9 cellular contexts compared by ENCODE assay signal in the genomic region with DNA sequence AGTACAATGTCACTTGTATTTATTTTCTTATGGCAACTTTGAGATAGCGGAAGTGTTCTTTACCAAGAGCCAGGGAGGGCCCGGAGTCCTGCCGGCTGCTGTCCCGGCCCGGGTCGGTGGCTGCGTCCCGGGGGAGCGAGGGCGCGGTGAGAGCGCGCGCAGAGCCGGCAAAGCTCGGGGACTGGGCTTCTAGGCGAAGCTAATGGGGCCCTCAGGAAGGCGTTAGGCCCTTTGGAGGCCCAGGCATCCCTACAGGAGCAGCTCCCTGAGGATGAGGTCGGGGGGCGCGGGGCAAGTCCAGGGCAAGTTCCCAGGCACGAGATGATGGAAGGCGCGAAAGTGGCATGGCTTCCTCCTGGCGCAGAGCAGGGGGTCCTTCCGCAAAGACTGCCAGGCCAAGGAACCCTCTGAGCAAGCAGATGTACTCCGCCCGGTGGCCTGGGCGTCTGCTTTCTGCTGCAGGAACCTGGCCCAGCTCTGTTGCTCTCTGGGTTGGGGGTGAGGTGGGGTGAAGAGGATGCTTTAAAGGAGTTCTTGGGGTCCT. TPM values are rescaled to one million over a fixed set of nuclear protein-coding genes. Genes with fewer than 3 reads are reported as not detected.
DNase-seq lines count a peak whose midpoint lies in the region; ATAC-seq and TF ChIP-seq lines count a peak whose summit lies in the region.
"Had no signal": no experiment of that assay in that cellular context is flagged by ENCODE, and none has a peak within 500 bp of the region (broad histone marks: within the 10 kb centered on the region; RNA-seq: fewer than 3 reads in every experiment).

No MANE protein-coding gene starts in this region.

- no peaks in the 10 kb centered on the region for H3K9me3 Mint-ChIP-seq in activated CD8-positive, alpha-beta memory T cell treated with anti-CD3 and anti-CD28 coated beads, Interleukin-2, amount 10 ng/mL, durations not matched to agents 7 days and 5 days (ENCODE audit: low read depth)
- H3K9me3 Mint-ChIP-seq in nephron progenitor cell (no peaks in the 10 kb centered on the region), type B pancreatic cell (no peaks in the 10 kb centered on the region)

- peak; percentile 38 for DNase-seq in activated CD8-positive, alpha-beta memory T cell treated with anti-CD3 and anti-CD28 coated beads for 24 hours
- DNase-seq in activated CD8-positive, alpha-beta memory T cell treated with anti-CD3 and anti-CD28 coated beads, Interleukin-2, amount 10 ng/mL, durations not matched to agents 7 days and 5 days: no peak
- DNase-seq in esophagus muscularis mucosa (ENCODE audit: extremely low spot score) (no peak), nephron progenitor cell (peak; percentile 52), type B pancreatic cell (ENCODE audit: extremely low spot score, unreplicated experiment) (peak; percentile 66), NCI-H748 treated with DMSO at 0.1 percent for 48 hours (lab: John Stamatoyannopoulos, UW) (no peak), mucosa of descending colon (no peak)
- DNase-seq: NCI-H2171 had no signal

- H3K27me3 Mint-ChIP-seq in activated CD8-positive, alpha-beta memory T cell treated with anti-CD3 and anti-CD28 coated beads, Interleukin-2, amount 10 ng/mL, durations not matched to agents 7 days and 5 days: peaks cover 91% of the 10 kb centered on the region
- H3K27me3 Mint-ChIP-seq in nephron progenitor cell (ENCODE audit: low read depth, poor library complexity) (peaks cover 16% of the 10 kb centered on the region), type B pancreatic cell (peaks cover 40% of the 10 kb centered on the region)

- TF ChIP-seq CTCF in esophagus muscularis mucosa (IDR thresholded peaks at IDR 0.05) (no peak), nephron progenitor cell (IDR thresholded peaks at IDR 0.05) (no peak), type B pancreatic cell (conservative IDR thresholded peaks at IDR 0.05) (no peak), mucosa of descending colon (IDR thresholded peaks at IDR 0.05) (no peak)

- no peaks in the 10 kb centered on the region for H3K27me3 ChIP-seq in esophagus muscularis mucosa

- H3K36me3 ChIP-seq in esophagus muscularis mucosa (no peaks in the 10 kb centered on the region), mucosa of descending colon (ENCODE audit: low read depth) (no peaks in the 10 kb centered on the region)

- intact Hi-C loops in esophagus muscularis mucosa (cut with DNase I) (no loop called here), mucosa of descending colon (cut with DNase I, micrococcal nuclease) (loop anchor here in 1 of 2 donors (10.0 kb wide), 1 partner anchor 1079 kb away; no protein-coding TSS in a partner anchor)

- H3K27ac ChIP-seq in esophagus muscularis mucosa (replicated peaks in 1 of 4): peak overlapping the region; percentile 94 to 97 (median 94)

- H3K4me1 ChIP-seq in esophagus muscularis mucosa (peaks cover 9 to 72% (median 69%) of the 10 kb centered on the region in 4 donors), mucosa of descending colon (ENCODE audit: low read depth) (peaks cover 30% of the 10 kb centered on the region)

- H3K9me3 ChIP-seq in esophagus muscularis mucosa (no peaks in the 10 kb centered on the region), mucosa of descending colon (no peaks in the 10 kb centered on the region)

- 37% methylated on average over 23 of the region's 29 CpGs for WGBS in esophagus muscularis mucosa

- TF ChIP-seq POLR2A in esophagus muscularis mucosa (IDR thresholded peaks at IDR 0.05; ENCODE audit: low read depth): no peak

- H3K27ac Mint-ChIP-seq in activated CD8-positive, alpha-beta memory T cell treated with anti-CD3 and anti-CD28 coated beads, Interleukin-2, amount 10 ng/mL, durations not matched to agents 7 days and 5 days: no peak overlapping the region
- H3K27ac Mint-ChIP-seq in nephron progenitor cell (peak overlapping the region; percentile 94), type B pancreatic cell (peak overlapping the region; percentile 93)

- ATAC-seq in activated CD8-positive, alpha-beta memory T cell treated with anti-CD3 and anti-CD28 coated beads, Interleukin-2, amount 10 ng/mL, durations not matched to agents 7 days and 5 days: no peak
- ATAC-seq in HG03045 (IDR thresholded peaks at IDR 0.05; ENCODE audit: unreplicated experiment): no peak
- ATAC-seq in mucosa of descending colon: no peak

- H3K36me3 Mint-ChIP-seq in activated CD8-positive, alpha-beta memory T cell treated with anti-CD3 and anti-CD28 coated beads, Interleukin-2, amount 10 ng/mL, durations not matched to agents 7 days and 5 days: peaks cover 6% of the 10 kb centered on the region
- H3K36me3 Mint-ChIP-seq in nephron progenitor cell (ENCODE audit: low read depth): peaks cover 45% of the 10 kb centered on the region
- H3K36me3 Mint-ChIP-seq in type B pancreatic cell: peaks cover 27% of the 10 kb centered on the region

- H3K4me3 ChIP-seq in esophagus muscularis mucosa: peak overlapping the region; percentile 77 to 84 (median 80)
- no peak overlapping the region for H3K4me3 ChIP-seq in mucosa of descending colon

- CTCF ChIA-PET in activated CD8-positive, alpha-beta memory T cell treated with anti-CD3 and anti-CD28 coated beads, Interleukin-2, amount 10 ng/mL, durations not matched to agents 7 days and 5 days (lab: Charles Lee): interaction anchor here (1.3 kb wide), 1 partner anchor 16 kb away, joined by 4 read pairs; no protein-coding TSS in a partner anchor

- H3K4me3 Mint-ChIP-seq in activated CD8-positive, alpha-beta memory T cell treated with anti-CD3 and anti-CD28 coated beads, Interleukin-2, amount 10 ng/mL, durations not matched to agents 7 days and 5 days: no peak overlapping the region
- H3K4me3 Mint-ChIP-seq in nephron progenitor cell (peak overlapping the region; percentile 97), type B pancreatic cell (peak overlapping the region; percentile 95)

- TF ChIP-seq EP300 in esophagus muscularis mucosa (IDR thresholded peaks at IDR 0.05): no peak

- H3K4me1 Mint-ChIP-seq in activated CD8-positive, alpha-beta memory T cell treated with anti-CD3 and anti-CD28 coated beads, Interleukin-2, amount 10 ng/mL, durations not matched to agents 7 days and 5 days: peaks cover 2% of the 10 kb centered on the region
- peaks cover 95% of the 10 kb centered on the region for H3K4me1 Mint-ChIP-seq in nephron progenitor cell
- H3K4me1 Mint-ChIP-seq in type B pancreatic cell (ENCODE audit: unreplicated experiment): peaks cover 84% of the 10 kb centered on the region

RNA-seq across cellular contexts. Expression of gene NR2F2, which starts 13.1 kb away (rescaled TPM):
- not detected for total RNA-seq in activated CD8-positive, alpha-beta memory T cell treated with anti-CD3 and anti-CD28 coated beads, Interleukin-2, amount 10 ng/mL, durations not matched to agents 7 days and 5 days
- 100 to 1,000 TPM in 2 of 4 donors, 10 to 100 TPM in 2; 42.7 to 131 (median 83.6) TPM for total RNA-seq in esophagus muscularis mucosa
- total RNA-seq in type B pancreatic cell (ENCODE audit: low replicate concordance): 135 and 270 TPM in 2 replicates
- 10 to 100 TPM; 31.9 to 79.3 (median 36.8) TPM for total RNA-seq in mucosa of descending colon

Comparison
In these comparisons a context has a peak if more than half of its experiments do, and no peak if none do; other contexts are left out.
1. DNase-seq: peak in activated CD8-positive, alpha-beta memory T cell treated with anti-CD3 and anti-CD28 coated beads for 24 hours (single experiment), nephron progenitor cell (single experiment) and type B pancreatic cell (single experiment); none in activated CD8-positive, alpha-beta memory T cell treated with anti-CD3 and anti-CD28 coated beads, Interleukin-2, amount 10 ng/mL, durations not matched to agents 7 days and 5 days (single experiment), esophagus muscularis mucosa (single experiment), NCI-H748 treated with DMSO at 0.1 percent for 48 hours (single experiment) and mucosa of descending colon (0 of 3).
2. RNA of gene NR2F2, which starts 13.1 kb away (total RNA-seq): 135 to 270 TPM in type B pancreatic cell, 42.7 to 131 TPM in esophagus muscularis mucosa and 31.9 to 79.3 TPM in mucosa of descending colon; not detected in activated CD8-positive, alpha-beta memory T cell treated with anti-CD3 and anti-CD28 coated beads, Interleukin-2, amount 10 ng/mL, durations not matched to agents 7 days and 5 days; every median in the first group is over 10 times any median in the second.